Comparison of ENCODE assay signal across 13 cellular contexts in genomic region chr17:17928422-17929386, GRCh38. TPM values are rescaled to one million over a fixed set of nuclear protein-coding genes. Genes with fewer than 3 reads are reported as not detected.
A peak's percentile ranks its signal among the peaks of the same experiment; 100 is the strongest.
DNase-seq lines count a peak whose midpoint lies in the region; ATAC-seq and TF ChIP-seq lines count a peak whose summit lies in the region.
"Had no signal": no experiment of that assay in that cellular context is flagged by ENCODE, and none has a peak within 500 bp of the region (broad histone marks: within the 10 kb centered on the region; RNA-seq: fewer than 3 reads in every experiment).

No MANE protein-coding gene starts in this region.

- no peaks in the 10 kb centered on the region for H3K9me3 Mint-ChIP-seq in nephron
- H3K9me3 Mint-ChIP-seq in T-cell: no peaks in the 10 kb centered on the region

- H3K27ac Mint-ChIP-seq in nephron: peak overlapping the region; percentile 54 to 73 (median 62)
- H3K27ac Mint-ChIP-seq in T-cell: peak overlapping the region in 1 of 2 donors; percentile 58

- no peaks in the 10 kb centered on the region for H3K36me3 ChIP-seq in upper lobe of right lung
- H3K36me3 ChIP-seq: uterus had no signal

- peaks cover 27% of the 10 kb centered on the region for H3K4me1 ChIP-seq in upper lobe of right lung
- H3K4me1 ChIP-seq: uterus had no signal

- H3K36me3 Mint-ChIP-seq in nephron (ENCODE audit: low read depth) (no peaks in the 10 kb centered on the region), T-cell (no peaks in the 10 kb centered on the region)

- no peak overlapping the region for H3K4me3 ChIP-seq in upper lobe of right lung
- H3K4me3 ChIP-seq: GM12878, uterus had no signal

- H3K27me3 ChIP-seq in upper lobe of right lung: no peaks in the 10 kb centered on the region
- H3K27me3 ChIP-seq: uterus had no signal

- peaks cover 49% of the 10 kb centered on the region for H3K4me1 Mint-ChIP-seq in nephron
- peaks cover 22 to 43% (median 31%) of the 10 kb centered on the region in 3 donors for H3K4me1 Mint-ChIP-seq in T-cell

- H3K9me3 ChIP-seq in upper lobe of right lung: no peaks in the 10 kb centered on the region
- H3K9me3 ChIP-seq: uterus had no signal

- no peaks in the 10 kb centered on the region for H3K27me3 Mint-ChIP-seq in nephron (ENCODE audit: low read depth)
- no peaks in the 10 kb centered on the region for H3K27me3 Mint-ChIP-seq in T-cell

- H3K27ac ChIP-seq in angular gyrus (ENCODE audit: low read depth, low read length): peak overlapping the region; percentile 80
- H3K27ac ChIP-seq in upper lobe of right lung: peak overlapping the region; percentile 39
- H3K27ac ChIP-seq: parathyroid adenoma, uterus had no signal

- POLR2A ChIA-PET in T-cell (lab: Charles Lee): no interaction called here

- H3K4me3 Mint-ChIP-seq in nephron (no peak overlapping the region), T-cell (no peak overlapping the region)

- TF ChIP-seq CTCF in nephron (IDR thresholded peaks at IDR 0.05; ENCODE audit: unreplicated experiment in 3 of 3) (no peak), upper lobe of right lung (IDR thresholded peaks at IDR 0.05) (no peak)

- ATAC-seq in Right ventricle myocardium superior (ENCODE audit: poor library complexity): peak; percentile 59
- ATAC-seq in upper lobe of right lung: peak; percentile 77
- no peak for ATAC-seq in T-cell (replicated peaks in 1 of 4)
- no peak for ATAC-seq in HG03135 (IDR thresholded peaks at IDR 0.05; ENCODE audit: unreplicated experiment)
- ATAC-seq: GM12878 had no signal

- DNase-seq in Right ventricle myocardium superior (no peak), upper lobe of right lung (no peak), T-cell (no peak), mucosa of gallbladder (ENCODE audit: low spot score) (no peak)
- DNase-seq: activated CD4-positive, alpha-beta T cell treated with anti-CD3 and anti-CD28 coated beads, Interleukin-2, amount 50 U/mL, for 48 hours; activated naive CD4-positive, alpha-beta T cell treated with Interleukin-2 at 50 U/mL for 16 hours; effector CD8-positive, alpha-beta T cell had no signal

- CTCF ChIA-PET in T-cell (lab: Charles Lee): no interaction called here

- intact Hi-C loops in Right ventricle myocardium superior (cut with DNase I) (loop anchor here (10.0 kb wide), 1 partner anchor 96 kb away; no protein-coding TSS in a partner anchor), upper lobe of right lung (cut with DNase I) (no loop called here)

RNA-seq across cellular contexts. Expression of gene TOM1L2, which starts 43.5 kb away (rescaled TPM):
- total RNA-seq in Right ventricle myocardium superior: 253 TPM
- total RNA-seq in upper lobe of right lung: 76.7 TPM
- total RNA-seq in T-cell: 10 to 100 TPM; 57.5 to 71.5 (median 61.9) TPM
- 81.3 TPM for total RNA-seq in mucosa of gallbladder

RNA-seq across cellular contexts. Expression of gene DRC3, which starts 44.0 kb away (rescaled TPM):
- 1.4 TPM for total RNA-seq in Right ventricle myocardium superior
- 3.3 TPM for total RNA-seq in upper lobe of right lung
- under 1 TPM in 3 of 5 donors, not detected in 2; 0.32 to 0.58 (median 0.53) TPM for total RNA-seq in T-cell
- total RNA-seq in mucosa of gallbladder: 6.7 TPM

Comparison
In these comparisons a context has a peak if more than half of its experiments do, and no peak if none do; other contexts are left out.
1. ATAC-seq: peak in Right ventricle myocardium superior (single experiment) and upper lobe of right lung (single experiment); none in T-cell (0 of 4) and HG03135 (single experiment).